In the genomic region with DNA sequence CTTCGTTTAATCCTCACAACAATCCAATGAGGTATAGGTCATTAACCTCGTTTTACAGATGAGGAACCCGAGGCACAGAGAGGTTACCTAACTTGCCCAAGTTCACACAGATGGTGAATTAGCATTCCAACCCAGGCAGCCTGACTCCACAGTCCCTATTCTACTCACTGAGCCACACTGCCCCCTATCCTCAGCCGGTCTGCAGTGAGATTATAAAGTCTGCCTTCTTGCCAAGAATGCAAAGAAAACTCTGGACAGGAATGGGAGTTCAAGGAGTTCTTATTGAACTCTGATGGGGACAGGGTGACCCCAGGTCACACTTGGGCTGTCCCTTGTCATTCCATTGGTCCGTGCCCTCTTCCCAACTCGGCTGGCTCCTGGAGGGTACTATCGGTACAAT, we compare ENCODE assay signal across 15 cellular contexts.
A peak's percentile ranks its signal among the peaks of the same experiment; 100 is the strongest.
DNase-seq lines count a peak whose midpoint lies in the region; ATAC-seq, FAIRE-seq and TF ChIP-seq lines count a peak whose summit lies in the region.
"Had no signal": no experiment of that assay in that cellular context is flagged by ENCODE, and none has a peak within 500 bp of the region (broad histone marks: within the 10 kb centered on the region; RNA-seq: fewer than 3 reads in every experiment).

No MANE protein-coding gene starts in this region.

- H3K9me3 ChIP-seq in Karpas-422 (ENCODE audit: low read length) (no peaks in the 10 kb centered on the region), GM12878 (replicated peaks; ENCODE audit: control insufficient read depth, insufficient read depth, low read length) (no peaks in the 10 kb centered on the region), osteoblast (ENCODE audit: low read depth, low read length) (no peaks in the 10 kb centered on the region)
- H3K9me3 ChIP-seq: heart left ventricle, prostate gland, SJSA1 had no signal

- no peaks in the 10 kb centered on the region for H3K9me2 ChIP-seq in Karpas-422 (replicated peaks; ENCODE audit: insufficient read depth, low read length)

- H3K9ac ChIP-seq in Karpas-422 (ENCODE audit: low read length) (no peak overlapping the region), GM12878 (ENCODE audit: control insufficient read depth, insufficient read depth, low read length) (no peak overlapping the region)

- DNase-seq in SIG-M5 treated with dmso at 0.1 percent for 504 hours (lab: John Stamatoyannopoulos, UW; ENCODE audit: unreplicated experiment): peak; percentile 39
- DNase-seq in SIG-M5 (lab: John Stamatoyannopoulos, UW): no peak
- peak; percentile 65 for DNase-seq in Karpas-422
- no peak for DNase-seq in GM12878 (ENCODE audit: low read depth, low spot score)
- no peak for DNase-seq in osteoblast (ENCODE audit: insufficient read length, low spot score, missing footprints)
- DNase-seq in activated CD8-positive, alpha-beta memory T cell treated with anti-CD3 and anti-CD28 coated beads, Interleukin-2, amount 50 U/mL, for 48 hours: no peak
- DNase-seq in effector memory CD8-positive, alpha-beta T cell: no peak
- DNase-seq in osteocyte (ENCODE audit: extremely low spot score, unreplicated experiment): no peak
- DNase-seq: effector CD4-positive, alpha-beta T cell; EL; heart left ventricle; mesenchymal stem cell; NCI-H2171 treated with DMSO at 0.1 percent for 48 hours had no signal

- RAD21 ChIA-PET in GM12878 (lab: Charles Lee; ENCODE audit: unreplicated experiment): interaction anchor here (0.7 kb wide), 1 partner anchor 224 kb away, joined by 5 read pairs; no protein-coding TSS in a partner anchor

- no peak overlapping the region for H3K4me3 ChIP-seq in Karpas-422 (ENCODE audit: low read length)
- no peak overlapping the region for H3K4me3 ChIP-seq in GM12878
- H3K4me3 ChIP-seq in osteoblast (ENCODE audit: insufficient read depth, low read length): no peak overlapping the region
- H3K4me3 ChIP-seq: heart left ventricle, prostate gland, SJSA1 had no signal

- 54% methylated on average over 7 of the region's 7 CpGs for WGBS in GM12878 (ENCODE audit: insufficient coverage, insufficient replicate concordance, low lambda C conversion rate, missing lambda C conversion rate)

- peak overlapping the region; percentile 99; the same call in 1 of the 2 replicates for H3K27ac ChIP-seq in Karpas-422 (ENCODE audit: low read length)
- no peak overlapping the region for H3K27ac ChIP-seq in GM12878 (ENCODE audit: control insufficient read depth, insufficient read depth)
- no peak overlapping the region for H3K27ac ChIP-seq in osteoblast (ENCODE audit: low read depth, low read length)
- H3K27ac ChIP-seq: heart left ventricle, prostate gland, SJSA1 had no signal

- no peaks in the 10 kb centered on the region for H3K27me3 ChIP-seq in Karpas-422 (ENCODE audit: low read length)
- H3K27me3 ChIP-seq in GM12878 (replicated peaks in 1 of 2; ENCODE audit: control insufficient read depth in 2 of 2, insufficient read depth in 2 of 2, low read length in 1 of 2): no peaks in the 10 kb centered on the region
- peaks cover 5% of the 10 kb centered on the region for H3K27me3 ChIP-seq in osteoblast (ENCODE audit: insufficient read depth, low read length)
- H3K27me3 ChIP-seq: heart left ventricle had no signal

- H3K4me2 ChIP-seq in Karpas-422 (ENCODE audit: low read depth, low read length, poor library complexity, severe bottlenecking): no peak overlapping the region
- no peak overlapping the region for H3K4me2 ChIP-seq in GM12878 (ENCODE audit: control insufficient read depth, insufficient read depth)
- no peak overlapping the region for H3K4me2 ChIP-seq in osteoblast (ENCODE audit: insufficient read depth, low read length)

- H3K9me3 Mint-ChIP-seq in effector memory CD8-positive, alpha-beta T cell: no peaks in the 10 kb centered on the region
- H3K9me3 Mint-ChIP-seq in osteocyte (ENCODE audit: unreplicated experiment): no peaks in the 10 kb centered on the region

- CTCF ChIA-PET in GM12878 (lab: Yijun Ruan, JAX): interaction anchor here (0.7 to 3.4 kb wide), 4 partner anchors 10 to 103 kb away, joined by 3 to 11 read pairs (median 4); no protein-coding TSS in a partner anchor

- FAIRE-seq in GM12878 (lab: Jason Lieb, UNC): no peak

- no peak overlapping the region for H3K4me3 Mint-ChIP-seq in effector memory CD8-positive, alpha-beta T cell
- no peak overlapping the region for H3K4me3 Mint-ChIP-seq in osteocyte (ENCODE audit: unreplicated experiment)

- no peak overlapping the region for H2AFZ ChIP-seq in Karpas-422 (ENCODE audit: low read length)
- H2AFZ ChIP-seq in GM12878 (ENCODE audit: control insufficient read depth, low read depth, low read length): no peak overlapping the region
- H2AFZ ChIP-seq in osteoblast (ENCODE audit: low read length): no peak overlapping the region

- no peaks in the 10 kb centered on the region for H3K4me1 Mint-ChIP-seq in effector memory CD8-positive, alpha-beta T cell (ENCODE audit: low read depth in 2 of 2)
- no peaks in the 10 kb centered on the region for H3K4me1 Mint-ChIP-seq in osteocyte (ENCODE audit: unreplicated experiment)

- H3K4me1 ChIP-seq in Karpas-422 (ENCODE audit: low read length) (peaks cover 44% of the 10 kb centered on the region), GM12878 (ENCODE audit: control insufficient read depth, insufficient read depth, low read length) (peaks cover 2% of the 10 kb centered on the region; the same call in 1 of the 2 replicates), osteoblast (ENCODE audit: insufficient read depth, low read length) (no peaks in the 10 kb centered on the region)
- H3K4me1 ChIP-seq: heart left ventricle, prostate gland, SJSA1 had no signal

- H3K79me2 ChIP-seq in Karpas-422 (ENCODE audit: low read length): no peaks in the 10 kb centered on the region
- no peaks in the 10 kb centered on the region for H3K79me2 ChIP-seq in GM12878 (ENCODE audit: control insufficient read depth, insufficient read depth, low read length)
- no peaks in the 10 kb centered on the region for H3K79me2 ChIP-seq in osteoblast (ENCODE audit: insufficient read depth, low read length)

- TF ChIP-seq EP300 in GM12878 (IDR thresholded peaks at IDR 0.05; ENCODE audit: borderline replicate concordance in 1 of 2, control insufficient read depth in 1 of 2, low read depth in 2 of 2, low read length in 2 of 2): no peak

- peaks cover 20 to 29% of the 10 kb centered on the region in 2 donors for H3K27me3 Mint-ChIP-seq in effector memory CD8-positive, alpha-beta T cell
- peaks cover 18% of the 10 kb centered on the region for H3K27me3 Mint-ChIP-seq in osteocyte (ENCODE audit: unreplicated experiment)

- H3K36me3 ChIP-seq in Karpas-422 (ENCODE audit: insufficient read depth, low read length) (peaks cover 3% of the 10 kb centered on the region; the same call in 1 of the 2 replicates), GM12878 (ENCODE audit: control insufficient read depth in 2 of 2, insufficient read depth in 2 of 2, low read length in 1 of 2) (no peaks in the 10 kb centered on the region), osteoblast (ENCODE audit: insufficient read depth, low read length) (no peaks in the 10 kb centered on the region)
- H3K36me3 ChIP-seq: heart left ventricle, prostate gland, SJSA1 had no signal

- BruUV-seq in GM12878 (replicated peaks; lab: Mats Ljungman, UMichigan): no TSS peak

- SMC1A ChIA-PET in GM12878 (lab: Charles Lee; ENCODE audit: uncharacterized antibody, unreplicated experiment): no interaction called here

- in situ Hi-C loops in GM12878 (cut with MboI): no loop called here

- no peak for TF ChIP-seq POLR2A in GM12878 (IDR thresholded peaks at IDR 0.05; ENCODE audit: low read depth, low read length)

- TF ChIP-seq CTCF in GM12878 (IDR thresholded peaks at IDR 0.05 in 2 of 3, conservative IDR thresholded peaks at IDR 0.05 in 1 of 3; ENCODE audit: control insufficient read depth in 2 of 3, extremely low read depth in 1 of 3, insufficient read depth in 1 of 3, low read depth in 3 of 3, low read length in 3 of 3) (peak; percentile 23 to 49 (median 34); a peak in 5 of 6 replicates), osteoblast (IDR thresholded peaks at IDR 0.05; ENCODE audit: extremely low read depth, low read depth, low read length) (peak; percentile 16), osteocyte (IDR thresholded peaks at IDR 0.05) (no peak)

- H3K27ac Mint-ChIP-seq in effector memory CD8-positive, alpha-beta T cell: no peak overlapping the region
- no peak overlapping the region for H3K27ac Mint-ChIP-seq in osteocyte (ENCODE audit: unreplicated experiment)

- no peaks in the 10 kb centered on the region for H4K20me1 ChIP-seq in Karpas-422 (ENCODE audit: insufficient read depth, low read depth, low read length)
- H4K20me1 ChIP-seq in GM12878 (ENCODE audit: control insufficient read depth, insufficient read depth): no peaks in the 10 kb centered on the region
- no peaks in the 10 kb centered on the region for H4K20me1 ChIP-seq in osteoblast (ENCODE audit: insufficient read depth, low read length)

- ATAC-seq in GM12878: peak; percentile 40; the same call in 2 of the 3 replicates
- no peak for ATAC-seq in effector memory CD8-positive, alpha-beta T cell (replicated peaks)
- ATAC-seq: heart left ventricle had no signal

- 0 out of 2 replicates have a peak, but pooled peaks have one; percentile 31 for TF ChIP-seq RAD21 in GM12878 (IDR thresholded peaks at IDR 0.05; ENCODE audit: insufficient read depth, low read depth, low read length)

- intact Hi-C loops in GM12878 (cut with micrococcal nuclease; ENCODE audit: unreplicated experiment): no loop called here

- H3K36me3 Mint-ChIP-seq in effector memory CD8-positive, alpha-beta T cell (ENCODE audit: insufficient read depth): no peaks in the 10 kb centered on the region
- no peaks in the 10 kb centered on the region for H3K36me3 Mint-ChIP-seq in osteocyte (ENCODE audit: unreplicated experiment)

- POLR2A ChIA-PET in GM12878 (lab: Charles Lee): no interaction called here

TF ChIP-seq in GM12878, 131 proteins besides CTCF, POLR2A, EP300 and RAD21 (continues in another document):
- TF ChIP-seq EED (IDR thresholded peaks at IDR 0.05; ENCODE audit: low read depth) (no peak), BHLHE40 (IDR thresholded peaks at IDR 0.05; ENCODE audit: borderline replicate concordance in 1 of 2, low read depth in 2 of 2, low read length in 1 of 2) (no peak), NFIC (IDR thresholded peaks at IDR 0.05; ENCODE audit: low read depth, low read length) (no peak), MAX (IDR thresholded peaks at IDR 0.05; ENCODE audit: low read depth, low read length) (no peak)

Comparison
In these comparisons a context has a peak if more than half of its experiments do, and no peak if none do; other contexts are left out.
1. DNase-seq: peak in SIG-M5 treated with dmso at 0.1 percent for 504 hours (single experiment) and Karpas-422 (single experiment); none in SIG-M5 (single experiment), GM12878 (single experiment), osteoblast (single experiment), activated CD8-positive, alpha-beta memory T cell treated with anti-CD3 and anti-CD28 coated beads, Interleukin-2, amount 50 U/mL, for 48 hours (single experiment), effector memory CD8-positive, alpha-beta T cell (0 of 3) and osteocyte (single experiment).